8 cellular contexts compared by ENCODE assay signal in genomic region chr10:36779238-36779846, GRCh38.
A peak's percentile ranks its signal among the peaks of the same experiment; 100 is the strongest.
DNase-seq lines count a peak whose midpoint lies in the region; ATAC-seq and TF ChIP-seq lines count a peak whose summit lies in the region.
"Had no signal": no experiment of that assay in that cellular context is flagged by ENCODE, and none has a peak within 500 bp of the region (broad histone marks: within the 10 kb centered on the region; RNA-seq: fewer than 3 reads in every experiment).

No MANE protein-coding gene starts in this region.

- H3K79me1 ChIP-seq in neuronal stem cell (ENCODE audit: low read depth, low read length) = no peaks in the 10 kb centered on the region

- DNase-seq in HT-29 (ENCODE audit: low spot score) = peak; percentile 58
- peak; percentile 83 for DNase-seq in RPMI7951 (ENCODE audit: low read depth)
- peak; percentile 76 for DNase-seq in fibroblast of mammary gland (ENCODE audit: low read depth)
- peak; percentile 71 for DNase-seq in neuronal stem cell (ENCODE audit: low spot score)
- DNase-seq in stimulated activated naive CD4-positive, alpha-beta T cell treated with Interleukin-2 at 50 U/mL for 16 hours (lab: John Stamatoyannopoulos, UW) = no peak
- DNase-seq: activated B cell treated with CpG ODN at 0.5 μM for 24 hours had no signal

- H3K18ac ChIP-seq in neuronal stem cell (ENCODE audit: low read length) = no peak overlapping the region

- H3K9me3 ChIP-seq in neuronal stem cell (replicated peaks in 1 of 2; ENCODE audit: control insufficient read depth in 2 of 2, insufficient read depth in 1 of 2, low read depth in 1 of 2, low read length in 2 of 2) = no peaks in the 10 kb centered on the region

- no peak overlapping the region for H3K27ac ChIP-seq in neuronal stem cell (replicated peaks; ENCODE audit: low read length)

- H3K4ac ChIP-seq in neuronal stem cell (ENCODE audit: low read length) = no peak overlapping the region

- no peak overlapping the region for H3K4me2 ChIP-seq in neuronal stem cell (ENCODE audit: insufficient read depth, low read length, poor library complexity, severe bottlenecking)

- H2AFZ ChIP-seq in neuronal stem cell (ENCODE audit: low read length) = no peak overlapping the region

- H4K8ac ChIP-seq in neuronal stem cell (ENCODE audit: low read depth, low read length) = no peak overlapping the region

- H2BK120ac ChIP-seq in neuronal stem cell (ENCODE audit: low read depth, low read length) = no peak overlapping the region

- H3K23ac ChIP-seq in neuronal stem cell (ENCODE audit: low read depth, low read length, poor library complexity) = no peak overlapping the region

- H3K36me3 ChIP-seq in neuronal stem cell (replicated peaks in 1 of 2; ENCODE audit: control insufficient read depth in 2 of 2, insufficient read depth in 2 of 2, low read length in 2 of 2) = no peaks in the 10 kb centered on the region

- no peak overlapping the region for H2AK5ac ChIP-seq in neuronal stem cell (ENCODE audit: low read depth, low read length)

- peak; percentile 84 for TF ChIP-seq CTCF in fibroblast of mammary gland (conservative IDR thresholded peaks at IDR 0.05; ENCODE audit: control insufficient read depth, insufficient read depth, low read depth, low read length)

- H3K27me3 ChIP-seq in neuronal stem cell (ENCODE audit: control insufficient read depth in 3 of 3, insufficient read depth in 3 of 3, low read depth in 1 of 3, low read length in 3 of 3) = no peaks in the 10 kb centered on the region

- no peak for ATAC-seq in HG03039 (IDR thresholded peaks at IDR 0.05; ENCODE audit: unreplicated experiment)
- no peak for ATAC-seq in GM18861 (IDR thresholded peaks at IDR 0.05; ENCODE audit: unreplicated experiment)

- no peak overlapping the region for H3K9ac ChIP-seq in neuronal stem cell (ENCODE audit: low read depth, low read length, poor library complexity)

- no peak overlapping the region for H3K4me3 ChIP-seq in fibroblast of mammary gland (ENCODE audit: control insufficient read depth, low read depth, low read length)
- no peak overlapping the region for H3K4me3 ChIP-seq in neuronal stem cell (ENCODE audit: low read length in 2 of 2)

- no peak overlapping the region for H4K91ac ChIP-seq in neuronal stem cell (ENCODE audit: low read depth, low read length, poor library complexity)

- no CpG with 5 or more reads among the region's 2 CpGs for WGBS in neuronal stem cell (ENCODE audit: extremely low coverage in 2 of 2, insufficient read length in 2 of 2, insufficient replicate concordance in 1 of 2), 2 donors

- H2BK15ac ChIP-seq in neuronal stem cell (ENCODE audit: low read length) = no peak overlapping the region

- H3K14ac ChIP-seq in neuronal stem cell (ENCODE audit: low read length) = no peak overlapping the region

- no peak overlapping the region for H2BK5ac ChIP-seq in neuronal stem cell (ENCODE audit: low read length)

- no peak overlapping the region for H2BK12ac ChIP-seq in neuronal stem cell (ENCODE audit: low read length)

- peaks cover 0 to 1% of the 10 kb centered on the region in 2 donors for H3K4me1 ChIP-seq in neuronal stem cell (ENCODE audit: control insufficient read depth in 2 of 2, insufficient read depth in 1 of 2, low read depth in 1 of 2, low read length in 2 of 2)
